Comparison of ENCODE assay signal across 8 cellular contexts in the genomic region with DNA sequence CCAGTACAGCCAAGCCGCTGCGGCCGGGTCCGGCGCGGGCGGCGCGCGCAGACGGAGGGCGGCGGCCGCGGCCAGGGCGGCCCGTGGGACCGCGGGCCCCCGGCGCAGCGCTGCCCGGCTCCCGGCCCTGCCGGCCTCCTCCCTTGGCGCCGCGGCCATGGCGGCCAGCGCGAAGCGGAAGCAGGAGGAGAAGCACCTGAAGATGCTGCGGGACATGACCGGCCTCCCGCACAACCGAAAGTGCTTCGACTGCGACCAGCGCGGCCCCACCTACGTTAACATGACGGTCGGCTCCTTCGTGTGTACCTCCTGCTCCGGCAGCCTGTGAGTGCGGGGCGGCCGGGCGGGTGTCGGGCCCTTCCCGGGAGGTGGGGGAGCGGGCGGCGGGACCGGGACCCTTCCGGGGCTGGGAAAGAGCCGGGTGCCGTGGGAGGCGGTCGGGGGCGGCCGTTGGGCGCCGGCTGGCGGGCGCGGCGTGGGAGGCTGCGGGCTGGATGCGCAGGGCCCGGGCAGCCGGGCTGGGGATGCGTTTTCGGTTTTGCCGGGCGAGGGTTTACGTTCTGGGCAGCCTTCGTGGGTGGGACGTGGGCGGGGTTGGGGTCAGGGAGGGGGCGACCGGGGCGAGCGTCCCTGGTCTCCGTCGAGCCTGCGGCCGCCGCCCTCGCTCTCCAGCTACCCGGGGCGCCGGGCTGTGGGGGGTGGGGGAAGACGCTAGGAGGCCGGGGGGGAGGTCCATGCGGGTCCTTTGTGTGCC. TPM values are rescaled to one million over a fixed set of nuclear protein-coding genes. Genes with fewer than 3 reads are reported as not detected.
DNase-seq lines count a peak whose midpoint lies in the region; ATAC-seq and TF ChIP-seq lines count a peak whose summit lies in the region.

No MANE protein-coding gene starts in this region.

- ATAC-seq in HG02885 (IDR thresholded peaks at IDR 0.05; ENCODE audit: poor library complexity, unreplicated experiment), result peak; percentile 64

- H3K27ac ChIP-seq in adrenal gland (peak overlapping the region; percentile 46 to 97 (median 88)), sigmoid colon (peak overlapping the region; percentile 92 to 94 (median 94))

- TF ChIP-seq CTCF in adrenal gland (IDR thresholded peaks at IDR 0.05) (no peak), sigmoid colon (IDR thresholded peaks at IDR 0.05) (no peak)

- no peaks in the 10 kb centered on the region for H3K27me3 ChIP-seq in adrenal gland
- H3K27me3 ChIP-seq in sigmoid colon, result no peaks in the 10 kb centered on the region

- TF ChIP-seq EP300 in sigmoid colon (IDR thresholded peaks at IDR 0.05), result no peak

- H3K4me1 ChIP-seq in adrenal gland (replicated peaks in 1 of 2) (peaks cover 17 to 43% of the 10 kb centered on the region in 2 donors), sigmoid colon (peaks cover 0 to 34% (median 27%) of the 10 kb centered on the region in 4 donors)

- intact Hi-C loops in adrenal gland (cut with DNase I), result loop anchor here in 1 of 2 donors (5.0 kb wide), 1 partner anchor 65 kb away; no protein-coding TSS in a partner anchor
- intact Hi-C loops in sigmoid colon (cut with DNase I), result loop anchor here (5.0 to 10.0 kb wide), 3 partner anchors 45 to 295 kb away; no protein-coding TSS in a partner anchor

- 0 to 1% (median 0%) methylated on average over 25 to 96 of the region's 96 CpGs for WGBS in adrenal gland, 4 donors
- WGBS in sigmoid colon, 2 donors, result 0 to 1% methylated on average over 96 of the region's 96 CpGs

- TF ChIP-seq POLR2A in adrenal gland (IDR thresholded peaks at IDR 0.05) (no peak), sigmoid colon (IDR thresholded peaks at IDR 0.05) (no peak)

- no peaks in the 10 kb centered on the region for H3K9me3 ChIP-seq in adrenal gland (replicated peaks in 1 of 3)
- no peaks in the 10 kb centered on the region for H3K9me3 ChIP-seq in sigmoid colon

- peak; percentile 25 to 27 for DNase-seq in activated CD8-positive, alpha-beta memory T cell treated with anti-CD3 and anti-CD28 coated beads for 4 hours (ENCODE audit: low read depth in 2 of 2)
- DNase-seq in activated CD8-positive, alpha-beta memory T cell treated with anti-CD3 and anti-CD28 coated beads, Interleukin-2, amount 50 U/mL, for 48 hours, result no peak
- DNase-seq in RPMI8226 (peak; percentile 39), adrenal gland (peak in 5 of 7 donors; percentile 45 to 56 (median 50)), hepatic stellate cell (ENCODE audit: low spot score) (peak; percentile 64), sigmoid colon (peak; percentile 68), DMS79 treated with DMSO at 0.1 percent for 48 hours (lab: John Stamatoyannopoulos, UW) (no peak)

- H3K4me3 ChIP-seq in adrenal gland (peak overlapping the region in 3 of 4 donors; percentile 78 to 99 (median 95)), sigmoid colon (peak overlapping the region; percentile 87 to 99 (median 98))

- H3K36me3 ChIP-seq in adrenal gland (replicated peaks in 1 of 2) (no peaks in the 10 kb centered on the region), sigmoid colon (no peaks in the 10 kb centered on the region)

RNA-seq across cellular contexts. Expression of gene AGFG1, which starts 0.5 kb away (rescaled TPM):
- total RNA-seq in adrenal gland, result 100 to 1,000 TPM in 2 of 8 donors, 10 to 100 TPM in 6; 40.1 to 117 (median 79.3) TPM
- polyA plus RNA-seq in adrenal gland, result 100 to 1,000 TPM in 1 of 3 donors, 10 to 100 TPM in 2; 13.5 to 108 (median 19.7) TPM
- 10 to 100 TPM; 41.8 to 53.9 (median 44.1) TPM for total RNA-seq in sigmoid colon
- 10 to 100 TPM; 36.0 to 49.5 (median 43.6) TPM for polyA plus RNA-seq in sigmoid colon

Comparison
In these comparisons a context has a peak if more than half of its experiments do, and no peak if none do; other contexts are left out.
1. DNase-seq: peak in activated CD8-positive, alpha-beta memory T cell treated with anti-CD3 and anti-CD28 coated beads for 4 hours (2 of 2), RPMI8226 (single experiment), adrenal gland (5 of 7), hepatic stellate cell (single experiment) and sigmoid colon (single experiment); none in activated CD8-positive, alpha-beta memory T cell treated with anti-CD3 and anti-CD28 coated beads, Interleukin-2, amount 50 U/mL, for 48 hours (single experiment) and DMS79 treated with DMSO at 0.1 percent for 48 hours (single experiment).